9 cellular contexts compared by ENCODE assay signal in genomic region chr9:112249277-112249676, GRCh38.
DNase-seq lines count a peak whose midpoint lies in the region; ATAC-seq, FAIRE-seq and TF ChIP-seq lines count a peak whose summit lies in the region.
"Had no signal": no experiment of that assay in that cellular context is flagged by ENCODE, and none has a peak within 500 bp of the region (broad histone marks: within the 10 kb centered on the region; RNA-seq: fewer than 3 reads in every experiment).

No MANE protein-coding gene starts in this region.

- intact Hi-C loops in PC-9 (cut with micrococcal nuclease; ENCODE audit: unreplicated experiment): no loop called here

- peak overlapping the region; percentile 28 for H3K4me3 ChIP-seq in PC-9
- H3K4me3 ChIP-seq in keratinocyte (ENCODE audit: control insufficient read depth in 2 of 3, extremely low read depth in 1 of 3, insufficient read depth in 2 of 3, low read depth in 1 of 3, low read length in 3 of 3): peak overlapping the region in 2 of 3 experiments; percentile 49 to 52

- ATAC-seq in GM18861 (IDR thresholded peaks at IDR 0.05; ENCODE audit: unreplicated experiment) (peak; percentile 64), HG02571 (IDR thresholded peaks at IDR 0.05; ENCODE audit: unreplicated experiment) (peak; percentile 68)
- ATAC-seq: Panc1 had no signal

- POLR2A ChIA-PET in PC-9 (lab: Charles Lee; ENCODE audit: unreplicated experiment): no interaction called here

- peaks cover 21% of the 10 kb centered on the region for H3K79me2 ChIP-seq in PC-9 (ENCODE audit: low read depth)
- peaks cover 35% of the 10 kb centered on the region for H3K79me2 ChIP-seq in keratinocyte (ENCODE audit: control insufficient read depth, insufficient read depth, low read length)

- no peaks in the 10 kb centered on the region for H3K9me3 ChIP-seq in PC-9 (ENCODE audit: insufficient read depth, low read depth)
- no peaks in the 10 kb centered on the region for H3K9me3 ChIP-seq in keratinocyte (ENCODE audit: control insufficient read depth, low read depth, low read length)

- no peak for TF ChIP-seq CTCF in PC-9 (conservative IDR thresholded peaks at IDR 0.05)
- no peak for TF ChIP-seq CTCF in keratinocyte (optimal IDR thresholded peaks at IDR 0.05 in 1 of 3, IDR thresholded peaks at IDR 0.05 in 1 of 3, conservative IDR thresholded peaks at IDR 0.05 in 1 of 3; ENCODE audit: extremely low read depth in 1 of 3, insufficient read depth in 2 of 3, low read length in 3 of 3)

- H3K36me3 ChIP-seq in PC-9 (ENCODE audit: low read depth): peaks cover 29% of the 10 kb centered on the region
- peaks cover 1 to 17% of the 10 kb centered on the region in 2 experiments for H3K36me3 ChIP-seq in keratinocyte (ENCODE audit: control insufficient read depth in 2 of 2, extremely low read depth in 1 of 2, insufficient read depth in 2 of 2, low read length in 2 of 2)

- no peaks in the 10 kb centered on the region for H3K9me1 ChIP-seq in keratinocyte (ENCODE audit: control insufficient read depth, extremely low read depth, insufficient read depth, low read length)

- H3K27me3 ChIP-seq in PC-9 (ENCODE audit: insufficient read depth, low read depth) (no peaks in the 10 kb centered on the region), keratinocyte (ENCODE audit: control insufficient read depth, extremely low read depth, insufficient read depth, low read length) (no peaks in the 10 kb centered on the region)

- CTCF ChIA-PET in PC-9 (lab: Charles Lee): interaction anchor here (0.6 kb wide), 1 partner anchor 9 kb away, joined by 3 read pairs; no protein-coding TSS in a partner anchor

- DNase-seq in PC-9 (peak in 1 of 2 experiments; percentile 61), keratinocyte (ENCODE audit: low read depth, low spot score) (no peak), nucleus accumbens (lab: John Stamatoyannopoulos, UW) (no peak), DMS153 (lab: John Stamatoyannopoulos, UW) (no peak), NCI-H1436 (lab: John Stamatoyannopoulos, UW) (no peak)
- no peak for DNase-seq in stimulated activated CD4-positive, alpha-beta T cell treated with anti-CD3 and anti-CD28 coated beads, Interleukin-12 subunit alpha, Interleukin-12 subunit beta, amount 100 ng/mL, for 4 hours

- H3K27ac ChIP-seq in PC-9 (peak overlapping the region; percentile 95), keratinocyte (ENCODE audit: control insufficient read depth, insufficient read depth, low read length) (peak overlapping the region; percentile 91)

- 0 out of 2 replicates have a peak, but pooled peaks cover 2% of the 10 kb centered on the region for H3K9me2 ChIP-seq in PC-9 (ENCODE audit: insufficient read depth)

- peaks cover 32% of the 10 kb centered on the region for H3F3A ChIP-seq in PC-9 (ENCODE audit: insufficient read depth, low read depth)

- H3K4me1 ChIP-seq in PC-9 (replicated peaks; ENCODE audit: insufficient read depth): peaks cover 21% of the 10 kb centered on the region
- H3K4me1 ChIP-seq in keratinocyte (ENCODE audit: control insufficient read depth, extremely low read depth, insufficient read depth, low read length): peaks cover 25% of the 10 kb centered on the region

- dilution Hi-C loops in keratinocyte (cut with MboI; ENCODE audit: extremely low pct_ligation_motif_present, low sequenced_read_pairs): no loop called here

- H2AFZ ChIP-seq in PC-9 (no peak overlapping the region), keratinocyte (ENCODE audit: control insufficient read depth, low read length) (no peak overlapping the region)

- FAIRE-seq in keratinocyte (lab: Jason Lieb, UNC): no peak

- H3K4me2 ChIP-seq in PC-9: peak overlapping the region; percentile 51
- peak overlapping the region; percentile 76 for H3K4me2 ChIP-seq in keratinocyte (ENCODE audit: control insufficient read depth, extremely low read depth, insufficient read depth, low read depth, low read length)

- no TSS peak for BruUV-seq in PC-9 (replicated peaks; lab: Mats Ljungman, UMichigan)

- H4K20me1 ChIP-seq in PC-9 (ENCODE audit: insufficient read depth) (no peaks in the 10 kb centered on the region), keratinocyte (ENCODE audit: control insufficient read depth, extremely low read depth, insufficient read depth, low read length) (no peaks in the 10 kb centered on the region)

- peak overlapping the region; percentile 62 for H3K9ac ChIP-seq in keratinocyte (ENCODE audit: control insufficient read depth, extremely low read depth, insufficient read depth, low read length)
